1 cellular context compared by ENCODE assay signal in the genomic region with DNA sequence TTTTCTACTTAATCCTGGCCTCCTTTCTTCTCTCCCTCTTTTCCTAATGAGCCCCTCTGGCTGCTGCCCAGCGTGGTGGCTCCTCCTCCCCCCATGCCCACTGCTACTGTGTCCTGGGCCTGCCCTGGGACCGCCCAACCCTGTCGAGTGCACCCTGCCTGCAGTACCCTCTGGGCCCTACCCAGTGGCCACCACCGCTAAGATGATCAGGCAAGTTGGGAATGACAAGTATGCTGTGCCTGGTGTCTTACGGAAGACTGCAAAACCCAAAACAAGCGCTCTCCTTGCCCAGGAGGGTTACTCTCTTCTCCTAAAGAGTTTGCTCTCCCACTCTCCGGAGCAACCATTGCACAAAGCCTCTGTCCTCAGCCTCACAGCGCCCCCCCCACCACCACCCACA.
TF ChIP-seq lines count a peak whose summit lies in the region.

No MANE protein-coding gene starts in this region.

TF ChIP-seq in GM23338, 12 proteins besides CTCF, POLR2A, EP300 and RAD21 (continued from another document):
- no peak for TF ChIP-seq ETS1 (IDR thresholded peaks at IDR 0.05)
- TF ChIP-seq JUNB (IDR thresholded peaks at IDR 0.05; ENCODE audit: unreplicated experiment) = no peak
- no peak for TF ChIP-seq CREB1 (CRISPR knock-in tag; IDR thresholded peaks at IDR 0.05; ENCODE audit: low read depth)
- no peak for TF ChIP-seq ZNF114 (CRISPR knock-in tag; IDR thresholded peaks at IDR 0.05)
- no peak for TF ChIP-seq POLR2AphosphoS5 (IDR thresholded peaks at IDR 0.05; ENCODE audit: low read depth)
